ENCODE assay signal across 8 cellular contexts in the genomic region with DNA sequence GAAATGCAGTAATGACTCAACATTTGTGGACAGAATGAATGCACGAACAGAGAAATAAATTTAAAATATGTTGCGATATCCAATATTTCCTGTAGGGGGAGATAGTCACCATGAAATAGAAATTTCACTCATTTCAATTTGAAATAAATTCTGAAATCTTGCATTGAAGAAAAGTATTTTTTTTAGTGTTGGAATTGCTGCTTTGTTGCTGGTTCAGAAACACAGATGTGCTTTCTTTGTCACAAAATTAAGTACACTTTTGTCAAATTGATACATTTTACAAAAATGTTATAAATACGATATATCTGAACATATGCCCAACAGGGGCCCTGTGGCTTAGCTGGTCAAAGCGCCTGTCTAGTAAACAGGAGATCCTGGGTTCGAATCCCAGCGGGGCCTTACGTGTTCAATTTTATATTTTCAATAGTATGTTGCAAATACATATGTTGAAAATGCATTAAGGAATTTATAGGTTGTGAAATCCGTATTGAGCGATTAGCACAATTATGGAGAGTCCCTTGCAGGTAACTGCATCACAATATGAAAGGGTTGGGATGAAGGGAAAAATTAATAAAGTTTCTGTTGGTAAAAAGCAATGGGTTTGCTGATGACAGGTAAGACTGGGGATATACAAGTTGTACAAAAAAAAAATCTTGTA.
DNase-seq lines count a peak whose midpoint lies in the region; ATAC-seq, FAIRE-seq and TF ChIP-seq lines count a peak whose summit lies in the region.

No MANE protein-coding gene starts in this region.

- no peak overlapping the region for H3K23ac ChIP-seq in neuronal stem cell (ENCODE audit: low read depth, low read length, poor library complexity)

- no peak overlapping the region for H3K27ac ChIP-seq in left ventricle myocardium inferior (replicated peaks)
- H3K27ac ChIP-seq in fibroblast of lung (ENCODE audit: insufficient read depth, low read length): no peak overlapping the region
- no peak overlapping the region for H3K27ac ChIP-seq in prostate gland
- H3K27ac ChIP-seq in neuronal stem cell (replicated peaks; ENCODE audit: low read length): no peak overlapping the region

- ATAC-seq in Right ventricle myocardium inferior (no peak), GM18498 (IDR thresholded peaks at IDR 0.05; ENCODE audit: unreplicated experiment) (no peak)

- no peaks in the 10 kb centered on the region for H3K27me3 ChIP-seq in left ventricle myocardium inferior (ENCODE audit: low read depth)
- H3K27me3 ChIP-seq in fibroblast of lung (ENCODE audit: control insufficient read depth, insufficient read depth, low read length): no peaks in the 10 kb centered on the region
- no peaks in the 10 kb centered on the region for H3K27me3 ChIP-seq in prostate gland (replicated peaks; ENCODE audit: insufficient read depth)
- peaks cover 0 to 2% (median 0%) of the 10 kb centered on the region in 3 experiments for H3K27me3 ChIP-seq in neuronal stem cell (ENCODE audit: control insufficient read depth in 3 of 3, insufficient read depth in 3 of 3, low read depth in 1 of 3, low read length in 3 of 3)

- no peak overlapping the region for H2AK5ac ChIP-seq in neuronal stem cell (ENCODE audit: low read depth, low read length)

- H2BK12ac ChIP-seq in neuronal stem cell (ENCODE audit: low read length): no peak overlapping the region

- H2AFZ ChIP-seq in fibroblast of lung (ENCODE audit: low read length) (no peak overlapping the region), neuronal stem cell (ENCODE audit: low read length) (no peak overlapping the region)

- H4K20me1 ChIP-seq in fibroblast of lung (ENCODE audit: control insufficient read depth, extremely low read depth, insufficient read depth, low read length): no peaks in the 10 kb centered on the region

- H3K9me3 ChIP-seq in left ventricle myocardium inferior (replicated peaks): no peaks in the 10 kb centered on the region
- no peaks in the 10 kb centered on the region for H3K9me3 ChIP-seq in fibroblast of lung (ENCODE audit: control insufficient read depth, insufficient read depth, low read depth, low read length)
- no peaks in the 10 kb centered on the region for H3K9me3 ChIP-seq in prostate gland
- no peaks in the 10 kb centered on the region for H3K9me3 ChIP-seq in neuronal stem cell (replicated peaks in 1 of 2; ENCODE audit: control insufficient read depth in 2 of 2, insufficient read depth in 1 of 2, low read depth in 1 of 2, low read length in 2 of 2)

- H4K8ac ChIP-seq in neuronal stem cell (ENCODE audit: low read depth, low read length): no peak overlapping the region

- DNase-seq in left ventricle myocardium inferior: no peak
- DNase-seq in Right ventricle myocardium inferior (ENCODE audit: missing footprints): no peak
- peak; percentile 70 for DNase-seq in NB4 (ENCODE audit: low read depth)
- DNase-seq in fibroblast of lung (ENCODE audit: low read depth in 2 of 2): peak; percentile 70 to 74
- no peak for DNase-seq in prostate gland (ENCODE audit: low spot score)
- DNase-seq in neuronal stem cell (ENCODE audit: low spot score): no peak

- peak; percentile 93 for FAIRE-seq in TTC549 (lab: Jason Lieb, UNC)

- H3K14ac ChIP-seq in neuronal stem cell (ENCODE audit: low read length): no peak overlapping the region

- 21% methylated on average over 9 of the region's 9 CpGs for WGBS in prostate gland
- no CpG with 5 or more reads among the region's 9 CpGs for WGBS in neuronal stem cell (ENCODE audit: extremely low coverage in 2 of 2, insufficient read length in 2 of 2, insufficient replicate concordance in 1 of 2), 2 donors

- no peaks in the 10 kb centered on the region for H3K79me1 ChIP-seq in neuronal stem cell (ENCODE audit: low read depth, low read length)

- H3K4me1 ChIP-seq in left ventricle myocardium inferior (peaks cover 13% of the 10 kb centered on the region), fibroblast of lung (ENCODE audit: control insufficient read depth, extremely low read depth, insufficient read depth, low read length) (no peaks in the 10 kb centered on the region), prostate gland (replicated peaks) (no peaks in the 10 kb centered on the region), neuronal stem cell (ENCODE audit: control insufficient read depth in 2 of 2, insufficient read depth in 1 of 2, low read depth in 1 of 2, low read length in 2 of 2) (peaks cover 3 to 9% of the 10 kb centered on the region in 2 donors)

- intact Hi-C loops in left ventricle myocardium inferior (cut with micrococcal nuclease) (no loop called here), Right ventricle myocardium inferior (cut with DNase I) (loop anchor here (5.0 kb wide), 1 partner anchor 40 kb away; no protein-coding TSS in a partner anchor), prostate gland (cut with DNase I) (no loop called here)

- no peak overlapping the region for H2BK5ac ChIP-seq in neuronal stem cell (ENCODE audit: low read length)

- no peak overlapping the region for H3K4ac ChIP-seq in neuronal stem cell (ENCODE audit: low read length)

- TF ChIP-seq POLR2A in NB4 (IDR thresholded peaks at IDR 0.05; ENCODE audit: extremely low read depth, insufficient read length): no peak
- TF ChIP-seq POLR2A in prostate gland (IDR thresholded peaks at IDR 0.05): no peak

- H3K18ac ChIP-seq in neuronal stem cell (ENCODE audit: low read length): no peak overlapping the region

- no peak overlapping the region for H2BK120ac ChIP-seq in neuronal stem cell (ENCODE audit: low read depth, low read length)

- H3K9ac ChIP-seq in fibroblast of lung (ENCODE audit: insufficient read depth, low read length) (no peak overlapping the region), neuronal stem cell (ENCODE audit: low read depth, low read length, poor library complexity) (no peak overlapping the region)

- no peak overlapping the region for H3K4me3 ChIP-seq in left ventricle myocardium inferior
- peak overlapping the region; percentile 0 for H3K4me3 ChIP-seq in NB4 (ENCODE audit: low read depth, low read length)
- peak overlapping the region in 1 of 4 experiments; percentile 38 for H3K4me3 ChIP-seq in fibroblast of lung (replicated peaks in 1 of 4; ENCODE audit: control extremely low read depth in 1 of 4, insufficient read depth in 1 of 4, low read depth in 3 of 4, low read length in 4 of 4)
- no peak overlapping the region for H3K4me3 ChIP-seq in prostate gland
- no peak overlapping the region for H3K4me3 ChIP-seq in neuronal stem cell (ENCODE audit: low read length in 2 of 2)

- H2BK15ac ChIP-seq in neuronal stem cell (ENCODE audit: low read length): no peak overlapping the region

- TF ChIP-seq CTCF in left ventricle myocardium inferior (IDR thresholded peaks at IDR 0.05; ENCODE audit: borderline replicate concordance) (peak; percentile 79), NB4 (IDR thresholded peaks at IDR 0.05; ENCODE audit: low read depth, low read length) (peak; percentile 26), fibroblast of lung (conservative IDR thresholded peaks at IDR 0.05 in 1 of 2, IDR thresholded peaks at IDR 0.05 in 1 of 2; ENCODE audit: low read depth in 1 of 2, low read length in 2 of 2) (peak; percentile 25 to 53), prostate gland (IDR thresholded peaks at IDR 0.05) (peak; percentile 28 to 82 (median 79))

- H3K79me2 ChIP-seq in fibroblast of lung (ENCODE audit: control insufficient read depth, insufficient read depth, low read length): no peaks in the 10 kb centered on the region

- no peak overlapping the region for H3K4me2 ChIP-seq in fibroblast of lung (ENCODE audit: extremely low read depth, insufficient read depth, low read length)
- no peak overlapping the region for H3K4me2 ChIP-seq in neuronal stem cell (ENCODE audit: insufficient read depth, low read length, poor library complexity, severe bottlenecking)

- H3K36me3 ChIP-seq in left ventricle myocardium inferior (no peaks in the 10 kb centered on the region), fibroblast of lung (ENCODE audit: control insufficient read depth, insufficient read depth, low read length) (no peaks in the 10 kb centered on the region), prostate gland (no peaks in the 10 kb centered on the region), neuronal stem cell (replicated peaks in 1 of 2; ENCODE audit: control insufficient read depth in 2 of 2, insufficient read depth in 2 of 2, low read length in 2 of 2) (no peaks in the 10 kb centered on the region)

- H4K91ac ChIP-seq in neuronal stem cell (ENCODE audit: low read depth, low read length, poor library complexity): no peak overlapping the region

Comparison
In these comparisons a context has a peak if more than half of its experiments do, and no peak if none do; other contexts are left out.
1. DNase-seq: peak in NB4 (single experiment) and fibroblast of lung (2 of 2); none in left ventricle myocardium inferior (single experiment), Right ventricle myocardium inferior (single experiment), prostate gland (single experiment) and neuronal stem cell (single experiment).
2. CTCF ChIP-seq: peak in every context shown above with its lines; median percentile 79 in left ventricle myocardium inferior; 79 in prostate gland; 39 in fibroblast of lung; 26 in NB4.